ENCODE assay signal across 13 cellular contexts in the genomic region with DNA sequence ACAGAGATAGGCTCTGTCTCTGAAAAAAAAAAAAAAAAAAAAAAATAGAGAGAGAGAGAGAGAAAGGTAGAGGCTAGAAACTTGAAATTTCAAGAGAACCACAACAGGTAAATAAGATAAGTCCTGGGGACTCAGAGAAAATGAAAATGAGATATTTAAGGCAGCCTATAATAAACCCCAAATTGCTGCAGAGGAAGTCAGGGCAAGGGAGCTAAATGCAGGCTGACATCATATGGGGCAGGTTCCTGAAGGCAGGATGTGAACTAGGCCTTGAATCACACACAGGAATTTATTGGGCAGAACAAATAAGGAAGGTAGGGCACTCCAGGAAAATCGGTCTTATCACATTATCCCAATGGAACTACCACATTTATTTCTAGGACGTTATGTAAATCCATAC. TPM values are rescaled to one million over a fixed set of nuclear protein-coding genes. Genes with fewer than 3 reads are reported as not detected.
A peak's percentile ranks its signal among the peaks of the same experiment; 100 is the strongest.
DNase-seq lines count a peak whose midpoint lies in the region; ATAC-seq, FAIRE-seq and TF ChIP-seq lines count a peak whose summit lies in the region.
"Had no signal": no experiment of that assay in that cellular context is flagged by ENCODE, and none has a peak within 500 bp of the region (broad histone marks: within the 10 kb centered on the region; RNA-seq: fewer than 3 reads in every experiment).

No MANE protein-coding gene starts in this region.

- no peak for TF ChIP-seq POLR2A in GM12891 (IDR thresholded peaks at IDR 0.05; ENCODE audit: low read depth, low read length)

- H3K4me3 Mint-ChIP-seq in activated T-helper 17 cell treated with anti-CD3 and anti-CD28 coated beads, Interleukin-2, amount 50 U/mL, for 72 hours, result no peak overlapping the region
- H3K4me3 Mint-ChIP-seq: activated CD4-positive, alpha-beta memory T cell treated with anti-CD3 and anti-CD28 coated beads, Interleukin-2, amount 10 ng/mL, durations not matched to agents 7 days and 5 days; CD4-positive, CD25-positive, alpha-beta regulatory T cell had no signal

- no peak overlapping the region for H3K27ac Mint-ChIP-seq in activated T-helper 17 cell treated with anti-CD3 and anti-CD28 coated beads, Interleukin-2, amount 50 U/mL, for 72 hours
- H3K27ac Mint-ChIP-seq: activated CD4-positive, alpha-beta memory T cell treated with anti-CD3 and anti-CD28 coated beads, Interleukin-2, amount 10 ng/mL, durations not matched to agents 7 days and 5 days; CD4-positive, CD25-positive, alpha-beta regulatory T cell had no signal

- no peaks in the 10 kb centered on the region for H3K4me1 Mint-ChIP-seq in activated T-helper 17 cell treated with anti-CD3 and anti-CD28 coated beads, Interleukin-2, amount 50 U/mL, for 72 hours

- no peaks in the 10 kb centered on the region for H3K27me3 Mint-ChIP-seq in activated T-helper 17 cell treated with anti-CD3 and anti-CD28 coated beads, Interleukin-2, amount 50 U/mL, for 72 hours
- H3K27me3 Mint-ChIP-seq: CD4-positive, CD25-positive, alpha-beta regulatory T cell had no signal

- H3K9me3 Mint-ChIP-seq in activated T-helper 17 cell treated with anti-CD3 and anti-CD28 coated beads, Interleukin-2, amount 50 U/mL, for 72 hours, result no peaks in the 10 kb centered on the region
- H3K9me3 Mint-ChIP-seq: activated CD4-positive, alpha-beta memory T cell treated with anti-CD3 and anti-CD28 coated beads, Interleukin-2, amount 10 ng/mL, durations not matched to agents 7 days and 5 days; CD4-positive, CD25-positive, alpha-beta regulatory T cell had no signal

- no peak for DNase-seq in GM12891 (ENCODE audit: insufficient read length, low spot score)
- peak; percentile 79 for DNase-seq in HT1080 (ENCODE audit: low read depth)
- peak; percentile 31 for DNase-seq in amniotic epithelial cell (ENCODE audit: low read depth)
- peak; percentile 31 to 90 for DNase-seq in lung microvascular endothelial cell (ENCODE audit: low read depth in 2 of 2)
- DNase-seq in activated CD4-positive, CD25-positive, alpha-beta regulatory T cell treated with anti-CD3 and anti-CD28 coated beads, Interleukin-2, amount 50 U/mL, for 72 hours, result no peak
- no peak for DNase-seq in GDM1 (lab: John Stamatoyannopoulos, UW)
- DNase-seq: activated CD4-positive, alpha-beta memory T cell treated with anti-CD3 and anti-CD28 coated beads, Interleukin-2, amount 10 ng/mL, durations not matched to agents 7 days and 5 days; activated naive CD4-positive, alpha-beta T cell; CD4-positive, CD25-positive, alpha-beta regulatory T cell; OCI-M1; T-helper 2 cell had no signal

- no peaks in the 10 kb centered on the region for H3K36me3 Mint-ChIP-seq in activated T-helper 17 cell treated with anti-CD3 and anti-CD28 coated beads, Interleukin-2, amount 50 U/mL, for 72 hours (ENCODE audit: low read depth)
- H3K36me3 Mint-ChIP-seq: CD4-positive, CD25-positive, alpha-beta regulatory T cell had no signal

- ATAC-seq in GM21825 (IDR thresholded peaks at IDR 0.05; ENCODE audit: unreplicated experiment), result no peak
- ATAC-seq in activated T-helper 17 cell treated with anti-CD3 and anti-CD28 coated beads, Interleukin-2, amount 50 U/mL, for 72 hours (replicated peaks), result no peak

- peak; percentile 28 for FAIRE-seq in GM12891 (lab: Jason Lieb, UNC)

TF ChIP-seq in GM12891, 5 proteins besides CTCF, POLR2A, EP300 and RAD21:
- no peak for TF ChIP-seq POLR2AphosphoS5 (IDR thresholded peaks at IDR 0.05; ENCODE audit: low read depth, low read length)
- TF ChIP-seq SPI1 (IDR thresholded peaks at IDR 0.05; ENCODE audit: low read depth, low read length), result peak; percentile 45; the same call in 1 of the 2 replicates
- TF ChIP-seq POU2F2 (IDR thresholded peaks at IDR 0.05; ENCODE audit: low read depth, low read length), result no peak

RNA-seq across cellular contexts. Expression of a gene that starts 54.9 kb away (rescaled TPM):
- polyA plus RNA-seq in GM12891 (2012; ENCODE audit: low read depth, missing spikeins), result 30.4 TPM
- 29.2 and 42.9 TPM in 2 replicates for total RNA-seq in HT1080 (2014; rRNA removed; shearing (Covaris generic))
- 48.1 and 55.2 TPM in 2 replicates for polyA plus RNA-seq in HT1080 (2015; cell fraction: cytosol; rRNA removed)
- polyA plus RNA-seq in HT1080 (2015; cell fraction: nucleus; rRNA removed), result 26.3 and 32.2 TPM in 2 replicates
- total RNA-seq in lung microvascular endothelial cell, result 71.8 and 85.6 TPM in 2 replicates
- 10 to 100 TPM; 41.2 to 51.6 TPM for total RNA-seq in activated T-helper 17 cell treated with anti-CD3 and anti-CD28 coated beads, Interleukin-2, amount 50 U/mL, for 72 hours

Comparison
In these comparisons a context has a peak if more than half of its experiments do, and no peak if none do; other contexts are left out.
1. DNase-seq: peak in HT1080 (single experiment), amniotic epithelial cell (single experiment) and lung microvascular endothelial cell (2 of 2); none in GM12891 (single experiment), activated CD4-positive, CD25-positive, alpha-beta regulatory T cell treated with anti-CD3 and anti-CD28 coated beads, Interleukin-2, amount 50 U/mL, for 72 hours (single experiment) and GDM1 (single experiment).